In genomic region chr20:36273414-36274247, GRCh38 we compare ENCODE assay signal across 9 cellular contexts. TPM values are rescaled to one million over a fixed set of nuclear protein-coding genes. Genes with fewer than 3 reads are reported as not detected.
DNase-seq lines count a peak whose midpoint lies in the region; ATAC-seq and TF ChIP-seq lines count a peak whose summit lies in the region.
"Had no signal": no experiment of that assay in that cellular context is flagged by ENCODE, and none has a peak within 500 bp of the region (broad histone marks: within the 10 kb centered on the region; RNA-seq: fewer than 3 reads in every experiment).

No MANE protein-coding gene starts in this region.

- H3K79me2 ChIP-seq in GM23338 (replicated peaks; ENCODE audit: insufficient read depth) = no peaks in the 10 kb centered on the region

- no peak overlapping the region for H2AFZ ChIP-seq in GM23338

- H3K9me3 Mint-ChIP-seq in GM23338 = no peaks in the 10 kb centered on the region
- H3K9me3 Mint-ChIP-seq in activated CD8-positive, alpha-beta T cell treated with anti-CD3 and anti-CD28 coated beads, Interleukin-2, amount 10 ng/mL, durations not matched to agents 7 days and 5 days (ENCODE audit: insufficient read depth) = no peaks in the 10 kb centered on the region
- H3K9me3 Mint-ChIP-seq in activated T-helper 1 cell treated with anti-CD3 and anti-CD28 coated beads, Interleukin-12 subunit alpha, Interleukin-12 subunit beta, Interleukin-2, Interleukin-4 antibody, amounts not matched to agents 30 ng/mL and 10 ng/mL and 1 ng/mL, durations not matched to agents 14 hours and 24 hours and 36 hours = no peaks in the 10 kb centered on the region

- H3K27me3 ChIP-seq in GM23338 (ENCODE audit: insufficient read depth) = no peaks in the 10 kb centered on the region
- peaks cover 17% of the 10 kb centered on the region for H3K27me3 ChIP-seq in kidney epithelial cell (ENCODE audit: control insufficient read depth, insufficient read depth, low read length)

- POLR2A ChIA-PET in activated CD8-positive, alpha-beta T cell treated with anti-CD3 and anti-CD28 coated beads, Interleukin-2, amount 10 ng/mL, durations not matched to agents 7 days and 5 days (lab: Charles Lee) = no interaction called here

- DNase-seq in COLO829 (ENCODE audit: low spot score) (peak; percentile 23), GM23338 (ENCODE audit: low spot score) (peak; percentile 44), kidney epithelial cell (ENCODE audit: low read depth) (no peak), medulla oblongata (ENCODE audit: extremely low spot score) (no peak)
- peak; percentile 27 for DNase-seq in activated CD8-positive, alpha-beta T cell treated with anti-CD3 and anti-CD28 coated beads, Interleukin-2, amount 10 ng/mL, durations not matched to agents 7 days and 5 days
- no peak for DNase-seq in activated T-helper 1 cell treated with anti-CD3 and anti-CD28 coated beads, Interleukin-12 subunit alpha, Interleukin-12 subunit beta, Interleukin-2, Interleukin-4 antibody, amounts not matched to agents 30 ng/mL and 10 ng/mL and 1 ng/mL, durations not matched to agents 14 hours and 24 hours and 36 hours (ENCODE audit: low spot score)
- DNase-seq in stimulated activated naive CD4-positive, alpha-beta T cell treated with Interleukin-2 at 50 U/mL for 16 hours (lab: John Stamatoyannopoulos, UW) = no peak

- intact Hi-C loops in activated T-helper 1 cell treated with anti-CD3 and anti-CD28 coated beads, Interleukin-12 subunit alpha, Interleukin-12 subunit beta, Interleukin-2, Interleukin-4 antibody, amounts not matched to agents 30 ng/mL and 10 ng/mL and 1 ng/mL, durations not matched to agents 14 hours and 24 hours and 36 hours (cut with micrococcal nuclease) = loop anchor here (1.0 kb wide), 1 partner anchor 166 kb away; no protein-coding TSS in a partner anchor

- CTCF ChIA-PET in activated CD8-positive, alpha-beta T cell treated with anti-CD3 and anti-CD28 coated beads, Interleukin-2, amount 10 ng/mL, durations not matched to agents 7 days and 5 days (lab: Charles Lee) = interaction anchor here (0.7 to 3.9 kb wide), 8 partner anchors 16 to 169 kb away, joined by 3 to 29 read pairs (median 3); no protein-coding TSS in a partner anchor

- H4K20me1 ChIP-seq in GM23338 (replicated peaks; ENCODE audit: insufficient read depth) = no peaks in the 10 kb centered on the region

- no peaks in the 10 kb centered on the region for H3K36me3 Mint-ChIP-seq in GM23338 (ENCODE audit: low read depth)
- no peaks in the 10 kb centered on the region for H3K36me3 Mint-ChIP-seq in activated CD8-positive, alpha-beta T cell treated with anti-CD3 and anti-CD28 coated beads, Interleukin-2, amount 10 ng/mL, durations not matched to agents 7 days and 5 days (ENCODE audit: low read depth)
- H3K36me3 Mint-ChIP-seq in activated T-helper 1 cell treated with anti-CD3 and anti-CD28 coated beads, Interleukin-12 subunit alpha, Interleukin-12 subunit beta, Interleukin-2, Interleukin-4 antibody, amounts not matched to agents 30 ng/mL and 10 ng/mL and 1 ng/mL, durations not matched to agents 14 hours and 24 hours and 36 hours (ENCODE audit: low read depth) = no peaks in the 10 kb centered on the region

- no peak overlapping the region for H3K27ac ChIP-seq in GM23338 (ENCODE audit: low read depth)
- H3K27ac ChIP-seq: thoracic aorta had no signal

- ATAC-seq in GM23338 (no peak; the same call in 2 of the 3 replicates), GM18517 (IDR thresholded peaks at IDR 0.05; ENCODE audit: unreplicated experiment) (no peak)
- no peak for ATAC-seq in activated CD8-positive, alpha-beta T cell treated with anti-CD3 and anti-CD28 coated beads, Interleukin-2, amount 10 ng/mL, durations not matched to agents 7 days and 5 days

- no peaks in the 10 kb centered on the region for H3K9me2 ChIP-seq in GM23338 (ENCODE audit: insufficient read depth)

- no peak overlapping the region for H3K4me3 ChIP-seq in GM23338
- H3K4me3 ChIP-seq in kidney epithelial cell (ENCODE audit: low read depth, low read length) = no peak overlapping the region
- H3K4me3 ChIP-seq: thoracic aorta had no signal

- no peaks in the 10 kb centered on the region for H3F3A ChIP-seq in GM23338 (replicated peaks; ENCODE audit: low read depth)

- no peaks in the 10 kb centered on the region for H3K36me3 ChIP-seq in GM23338 (ENCODE audit: insufficient read depth)
- H3K36me3 ChIP-seq in kidney epithelial cell (ENCODE audit: control insufficient read depth, insufficient read depth, low read length) = no peaks in the 10 kb centered on the region
- H3K36me3 ChIP-seq: thoracic aorta had no signal

- peak; percentile 40 to 63 for TF ChIP-seq CTCF in GM23338 (conservative IDR thresholded peaks at IDR 0.05; ENCODE audit: low read depth in 2 of 2)
- peak; percentile 40 for TF ChIP-seq CTCF in kidney epithelial cell (IDR thresholded peaks at IDR 0.05; ENCODE audit: insufficient read depth, low read length, poor library complexity, severe bottlenecking)

- no peak overlapping the region for H3K4me3 Mint-ChIP-seq in GM23338
- H3K4me3 Mint-ChIP-seq in activated CD8-positive, alpha-beta T cell treated with anti-CD3 and anti-CD28 coated beads, Interleukin-2, amount 10 ng/mL, durations not matched to agents 7 days and 5 days = no peak overlapping the region
- H3K4me3 Mint-ChIP-seq in activated T-helper 1 cell treated with anti-CD3 and anti-CD28 coated beads, Interleukin-12 subunit alpha, Interleukin-12 subunit beta, Interleukin-2, Interleukin-4 antibody, amounts not matched to agents 30 ng/mL and 10 ng/mL and 1 ng/mL, durations not matched to agents 14 hours and 24 hours and 36 hours = no peak overlapping the region

- H3K27me3 Mint-ChIP-seq in GM23338 (ENCODE audit: insufficient read depth, low read depth, poor library complexity) = peaks cover 8% of the 10 kb centered on the region
- H3K27me3 Mint-ChIP-seq in activated CD8-positive, alpha-beta T cell treated with anti-CD3 and anti-CD28 coated beads, Interleukin-2, amount 10 ng/mL, durations not matched to agents 7 days and 5 days (ENCODE audit: low read depth) = no peaks in the 10 kb centered on the region
- H3K27me3 Mint-ChIP-seq in activated T-helper 1 cell treated with anti-CD3 and anti-CD28 coated beads, Interleukin-12 subunit alpha, Interleukin-12 subunit beta, Interleukin-2, Interleukin-4 antibody, amounts not matched to agents 30 ng/mL and 10 ng/mL and 1 ng/mL, durations not matched to agents 14 hours and 24 hours and 36 hours (ENCODE audit: insufficient read depth) = peaks cover 9% of the 10 kb centered on the region

- H3K4me2 ChIP-seq in GM23338 = no peak overlapping the region

- peaks cover 39% of the 10 kb centered on the region for H3K4me1 Mint-ChIP-seq in GM23338
- no peaks in the 10 kb centered on the region for H3K4me1 Mint-ChIP-seq in activated CD8-positive, alpha-beta T cell treated with anti-CD3 and anti-CD28 coated beads, Interleukin-2, amount 10 ng/mL, durations not matched to agents 7 days and 5 days (ENCODE audit: low read depth)
- no peaks in the 10 kb centered on the region for H3K4me1 Mint-ChIP-seq in activated T-helper 1 cell treated with anti-CD3 and anti-CD28 coated beads, Interleukin-12 subunit alpha, Interleukin-12 subunit beta, Interleukin-2, Interleukin-4 antibody, amounts not matched to agents 30 ng/mL and 10 ng/mL and 1 ng/mL, durations not matched to agents 14 hours and 24 hours and 36 hours (ENCODE audit: low read depth)

- no peaks in the 10 kb centered on the region; the same call in 1 of the 2 replicates for H3K4me1 ChIP-seq in GM23338 (ENCODE audit: insufficient read depth)

- H3K27ac Mint-ChIP-seq in GM23338 = no peak overlapping the region
- no peak overlapping the region for H3K27ac Mint-ChIP-seq in activated CD8-positive, alpha-beta T cell treated with anti-CD3 and anti-CD28 coated beads, Interleukin-2, amount 10 ng/mL, durations not matched to agents 7 days and 5 days
- no peak overlapping the region for H3K27ac Mint-ChIP-seq in activated T-helper 1 cell treated with anti-CD3 and anti-CD28 coated beads, Interleukin-12 subunit alpha, Interleukin-12 subunit beta, Interleukin-2, Interleukin-4 antibody, amounts not matched to agents 30 ng/mL and 10 ng/mL and 1 ng/mL, durations not matched to agents 14 hours and 24 hours and 36 hours

RNA-seq across cellular contexts. Expression of gene DLGAP4, which starts 32.5 kb away (rescaled TPM):
- 34.9 and 46.1 TPM in 2 replicates for total RNA-seq in GM23338 (2014; rRNA removed; shearing (Covaris generic))
- polyA plus RNA-seq in GM23338 (2016; fragmentation: Nextera tagmentation; extraction: Ambion mirVana) = 46.8 and 52.2 TPM in 2 replicates
- total RNA-seq in activated CD8-positive, alpha-beta T cell treated with anti-CD3 and anti-CD28 coated beads, Interleukin-2, amount 10 ng/mL, durations not matched to agents 7 days and 5 days = 10 to 100 TPM; 19.9 to 23.6 TPM
- total RNA-seq in kidney epithelial cell = 78.4 and 98.7 TPM in 2 replicates
- total RNA-seq in activated T-helper 1 cell treated with anti-CD3 and anti-CD28 coated beads, Interleukin-12 subunit alpha, Interleukin-12 subunit beta, Interleukin-2, Interleukin-4 antibody, amounts not matched to agents 30 ng/mL and 10 ng/mL and 1 ng/mL, durations not matched to agents 14 hours and 24 hours and 36 hours = 23.9 and 25.7 TPM in 2 replicates

RNA-seq across cellular contexts. Expression of gene AAR2, which starts 37.4 kb away (rescaled TPM):
- 26.9 and 32.6 TPM in 2 replicates for total RNA-seq in GM23338 (2014; rRNA removed; shearing (Covaris generic))
- 14.6 and 15.8 TPM in 2 replicates for polyA plus RNA-seq in GM23338 (2016; fragmentation: Nextera tagmentation; extraction: Ambion mirVana)
- 10 to 100 TPM; 20.5 to 22.7 TPM for total RNA-seq in activated CD8-positive, alpha-beta T cell treated with anti-CD3 and anti-CD28 coated beads, Interleukin-2, amount 10 ng/mL, durations not matched to agents 7 days and 5 days
- 30.1 and 32.9 TPM in 2 replicates for total RNA-seq in kidney epithelial cell
- total RNA-seq in activated T-helper 1 cell treated with anti-CD3 and anti-CD28 coated beads, Interleukin-12 subunit alpha, Interleukin-12 subunit beta, Interleukin-2, Interleukin-4 antibody, amounts not matched to agents 30 ng/mL and 10 ng/mL and 1 ng/mL, durations not matched to agents 14 hours and 24 hours and 36 hours = 33.3 and 36.7 TPM in 2 replicates

Comparison
In these comparisons a context has a peak if more than half of its experiments do, and no peak if none do; other contexts are left out.
1. DNase-seq: peak in COLO829 (single experiment), GM23338 (single experiment) and activated CD8-positive, alpha-beta T cell treated with anti-CD3 and anti-CD28 coated beads, Interleukin-2, amount 10 ng/mL, durations not matched to agents 7 days and 5 days (single experiment); none in kidney epithelial cell (single experiment), activated T-helper 1 cell treated with anti-CD3 and anti-CD28 coated beads, Interleukin-12 subunit alpha, Interleukin-12 subunit beta, Interleukin-2, Interleukin-4 antibody, amounts not matched to agents 30 ng/mL and 10 ng/mL and 1 ng/mL, durations not matched to agents 14 hours and 24 hours and 36 hours (single experiment), medulla oblongata (single experiment) and stimulated activated naive CD4-positive, alpha-beta T cell treated with Interleukin-2 at 50 U/mL for 16 hours (single experiment).